Comparison of ENCODE assay signal across 16 cellular contexts in the genomic region with DNA sequence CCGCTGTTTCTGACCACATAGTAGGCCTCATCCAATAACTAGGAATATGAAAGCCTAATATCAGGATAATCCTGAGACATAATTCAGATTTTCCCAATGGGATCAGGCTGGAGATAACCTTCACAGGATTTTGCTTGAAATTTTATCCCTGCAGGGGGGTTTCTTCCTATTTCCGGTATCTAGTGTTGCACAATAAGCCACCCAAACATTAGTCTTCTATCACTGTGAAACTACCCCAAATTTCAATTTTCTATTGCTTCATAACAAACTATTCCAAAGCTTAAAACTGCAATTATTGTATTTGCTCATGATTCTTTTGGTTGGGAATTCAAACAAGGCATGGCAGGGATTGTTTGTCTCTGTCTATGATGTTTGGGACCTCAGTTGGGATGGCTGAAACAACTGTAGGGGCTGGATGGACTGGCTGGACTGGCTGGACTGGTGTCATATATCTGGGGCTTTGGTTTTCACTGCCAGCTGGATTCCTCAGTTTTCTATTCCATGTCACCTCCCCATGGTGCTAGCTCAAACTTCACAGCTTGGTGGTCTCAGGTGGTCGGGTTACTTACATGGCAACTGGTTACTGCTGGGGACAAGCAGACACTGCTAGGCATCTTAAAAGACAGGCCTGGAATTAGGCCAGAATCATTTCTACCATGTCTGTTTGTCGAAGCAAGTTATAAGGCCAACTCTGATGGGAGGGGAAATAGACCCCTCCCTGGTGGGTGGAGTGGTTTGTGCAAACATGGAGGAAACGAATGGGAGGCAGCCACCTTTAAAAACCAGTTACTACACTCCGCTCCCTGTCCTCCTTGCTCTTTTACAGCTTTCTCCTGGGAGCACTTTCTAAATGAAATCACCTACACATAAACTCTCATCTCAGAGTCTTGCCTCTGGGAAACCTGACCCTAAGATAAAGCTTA.
"Had no signal": no experiment of that assay in that cellular context is flagged by ENCODE, and none has a peak within 500 bp of the region (broad histone marks: within the 10 kb centered on the region; RNA-seq: fewer than 3 reads in every experiment).

No MANE protein-coding gene starts in this region.

- H3K4me3 ChIP-seq: hepatocyte, lower lobe of right lung, suprapubic skin had no signal

- H3K4me1 ChIP-seq: lower lobe of right lung had no signal

- H3K27me3 Mint-ChIP-seq: activated CD4-positive, alpha-beta memory T cell treated with anti-CD3 and anti-CD28 coated beads, Interleukin-2, amount 10 ng/mL, durations not matched to agents 7 days and 5 days; activated CD4-positive, alpha-beta T cell treated with anti-CD3 and anti-CD28 coated beads for 36 hours; activated naive CD8-positive, alpha-beta T cell treated with anti-CD3 and anti-CD28 coated beads, Interleukin-2, amount 10 ng/mL, durations not matched to agents 7 days and 5 days; naive thymus-derived CD4-positive, alpha-beta T cell had no signal

- H3K9me3 ChIP-seq: lower lobe of right lung, suprapubic skin had no signal

- H3K27me3 ChIP-seq: hepatocyte, suprapubic skin had no signal

- H3K4me3 Mint-ChIP-seq: activated CD4-positive, alpha-beta memory T cell treated with anti-CD3 and anti-CD28 coated beads, Interleukin-2, amount 10 ng/mL, durations not matched to agents 7 days and 5 days; activated CD4-positive, alpha-beta T cell treated with anti-CD3 and anti-CD28 coated beads for 36 hours; activated naive CD8-positive, alpha-beta T cell treated with anti-CD3 and anti-CD28 coated beads, Interleukin-2, amount 10 ng/mL, durations not matched to agents 7 days and 5 days; activated T-cell treated with anti-CD3 and anti-CD28 coated beads, Interleukin-2, amount 50 U/mL, for 72 hours; endodermal cell; T-helper 2 cell treated with Interferon-gamma antibody and Interleukin-4, amounts not matched to agents 5 μg/mL and 100 μg/mL, for 36 hours had no signal

- H3K9me3 Mint-ChIP-seq: endodermal cell had no signal

- H2AFZ ChIP-seq: hepatocyte had no signal

- H3K36me3 ChIP-seq: lower lobe of right lung, suprapubic skin had no signal

- DNase-seq: activated CD4-positive, alpha-beta memory T cell treated with anti-CD3 and anti-CD28 coated beads, Interleukin-2, amount 10 ng/mL, durations not matched to agents 7 days and 5 days; activated CD4-positive, alpha-beta T cell treated with anti-CD3 and anti-CD28 coated beads for 36 hours; activated naive CD8-positive, alpha-beta T cell treated with anti-CD3 and anti-CD28 coated beads, Interleukin-2, amount 10 ng/mL, durations not matched to agents 7 days and 5 days; activated T-cell treated with anti-CD3 and anti-CD28 coated beads, Interleukin-2, amount 50 U/mL, for 72 hours; anterior cingulate cortex; cerebellar nuclear complex; endodermal cell; lower lobe of right lung; naive thymus-derived CD4-positive, alpha-beta T cell; stimulated activated CD4-positive, alpha-beta T cell treated with anti-CD3 and anti-CD28 coated beads, Interleukin-12 subunit alpha, Interleukin-12 subunit beta, amount 100 ng/mL, for 4 hours; stimulated activated CD4-positive, alpha-beta T cell treated with anti-CD3 and anti-CD28 coated beads, Interleukin-2, amount 100 ng/mL, for 48 hours; stimulated activated CD8-positive, alpha-beta memory T cell treated with anti-CD3 and anti-CD28 coated beads, Interleukin-4, amount 100 ng/mL, for 48 hours; stimulated activated naive CD8-positive, alpha-beta T cell treated with anti-CD3 and anti-CD28 coated beads, Interleukin-15, Interleukin-2, amounts not matched to agents 100 U/mL and 50 U/mL, for 24 hours had no signal

- H3K4me2 ChIP-seq: hepatocyte had no signal

- ATAC-seq: activated CD4-positive, alpha-beta T cell treated with anti-CD3 and anti-CD28 coated beads for 36 hours; activated T-cell treated with anti-CD3 and anti-CD28 coated beads, Interleukin-2, amount 50 U/mL, for 72 hours; lower lobe of right lung; naive thymus-derived CD4-positive, alpha-beta T cell; stimulated activated naive CD8-positive, alpha-beta T cell treated with anti-CD3 and anti-CD28 coated beads, Interleukin-15, Interleukin-2, amounts not matched to agents 100 U/mL and 50 U/mL, for 24 hours had no signal

- H3K79me2 ChIP-seq: hepatocyte had no signal

- H3K27ac Mint-ChIP-seq: activated CD4-positive, alpha-beta memory T cell treated with anti-CD3 and anti-CD28 coated beads, Interleukin-2, amount 10 ng/mL, durations not matched to agents 7 days and 5 days; activated CD4-positive, alpha-beta T cell treated with anti-CD3 and anti-CD28 coated beads for 36 hours; activated naive CD8-positive, alpha-beta T cell treated with anti-CD3 and anti-CD28 coated beads, Interleukin-2, amount 10 ng/mL, durations not matched to agents 7 days and 5 days; activated T-cell treated with anti-CD3 and anti-CD28 coated beads, Interleukin-2, amount 50 U/mL, for 72 hours; endodermal cell; T-helper 2 cell treated with Interferon-gamma antibody and Interleukin-4, amounts not matched to agents 5 μg/mL and 100 μg/mL, for 36 hours had no signal

- H3K27ac ChIP-seq: hepatocyte, lower lobe of right lung, suprapubic skin had no signal
